23 cellular contexts compared by ENCODE assay signal in genomic region chr11:30433831-30434230, GRCh38.
DNase-seq lines count a peak whose midpoint lies in the region; ATAC-seq and TF ChIP-seq lines count a peak whose summit lies in the region.
"Had no signal": no experiment of that assay in that cellular context is flagged by ENCODE, and none has a peak within 500 bp of the region (broad histone marks: within the 10 kb centered on the region; RNA-seq: fewer than 3 reads in every experiment).

No MANE protein-coding gene starts in this region.

- H3K4me1 ChIP-seq in right atrium auricular region: peaks cover 0 to 12% of the 10 kb centered on the region in 2 donors
- peaks cover 0 to 43% (median 37%) of the 10 kb centered on the region in 4 donors for H3K4me1 ChIP-seq in sigmoid colon
- H3K4me1 ChIP-seq in naive thymus-derived CD4-positive, alpha-beta T cell (ENCODE audit: control insufficient read depth in 2 of 2, insufficient read depth in 2 of 2, low read length in 2 of 2): no peaks in the 10 kb centered on the region

- POLR2A ChIA-PET in naive thymus-derived CD4-positive, alpha-beta T cell (lab: Charles Lee): no interaction called here

- TF ChIP-seq EP300 in sigmoid colon (IDR thresholded peaks at IDR 0.05): no peak

- H3K9me3 ChIP-seq in right atrium auricular region (no peaks in the 10 kb centered on the region), sigmoid colon (no peaks in the 10 kb centered on the region)
- no peaks in the 10 kb centered on the region for H3K9me3 ChIP-seq in naive thymus-derived CD4-positive, alpha-beta T cell (ENCODE audit: control insufficient read depth in 2 of 3, low read length in 3 of 3)

- H3K9me3 Mint-ChIP-seq in naive thymus-derived CD4-positive, alpha-beta T cell: peaks cover 0 to 3% (median 0%) of the 10 kb centered on the region in 11 donors
- H3K9me3 Mint-ChIP-seq: CD8-positive, alpha-beta memory T cell; H9 had no signal

- CTCF ChIA-PET in naive thymus-derived CD4-positive, alpha-beta T cell (lab: Charles Lee): no interaction called here

- H3K4me3 ChIP-seq in right atrium auricular region: no peak overlapping the region
- H3K4me3 ChIP-seq in astrocyte of the cerebellum (ENCODE audit: low read depth, low read length): no peak overlapping the region
- H3K4me3 ChIP-seq in sigmoid colon: no peak overlapping the region
- H3K4me3 ChIP-seq in naive thymus-derived CD4-positive, alpha-beta T cell (ENCODE audit: low read length): no peak overlapping the region

- in situ Hi-C loops in astrocyte of the cerebellum (cut with HindIII; ENCODE audit: low sequenced_read_pairs): no loop called here

- WGBS in sigmoid colon, 2 donors: 62 to 71% methylated on average over 1 of the region's 1 CpG

- ATAC-seq in left ventricle myocardium superior: peak; percentile 14
- ATAC-seq in naive thymus-derived CD4-positive, alpha-beta T cell: no peak
- ATAC-seq in HG03520 (IDR thresholded peaks at IDR 0.05; ENCODE audit: unreplicated experiment): no peak
- no peak for ATAC-seq in GM21390 (IDR thresholded peaks at IDR 0.05; ENCODE audit: unreplicated experiment)

- H3K27ac Mint-ChIP-seq in naive thymus-derived CD4-positive, alpha-beta T cell: no peak overlapping the region
- H3K27ac Mint-ChIP-seq: CD8-positive, alpha-beta memory T cell; H9; HFFc6 had no signal

- H3K4me3 Mint-ChIP-seq in naive thymus-derived CD4-positive, alpha-beta T cell: no peak overlapping the region
- H3K4me3 Mint-ChIP-seq: CD8-positive, alpha-beta memory T cell; H9; HFFc6 had no signal

- H3K27me3 ChIP-seq in right atrium auricular region (no peaks in the 10 kb centered on the region), sigmoid colon (no peaks in the 10 kb centered on the region)
- no peaks in the 10 kb centered on the region for H3K27me3 ChIP-seq in naive thymus-derived CD4-positive, alpha-beta T cell (ENCODE audit: control insufficient read depth in 2 of 2, insufficient read depth in 2 of 2, low read length in 2 of 2)

- no peak for TF ChIP-seq POLR2A in sigmoid colon (IDR thresholded peaks at IDR 0.05)

- no peak for TF ChIP-seq CTCF in right atrium auricular region (IDR thresholded peaks at IDR 0.05)
- no peak for TF ChIP-seq CTCF in astrocyte of the cerebellum (IDR thresholded peaks at IDR 0.05; ENCODE audit: low read depth, low read length, missing control alignments)
- no peak for TF ChIP-seq CTCF in sigmoid colon (IDR thresholded peaks at IDR 0.05)

- H3K27ac ChIP-seq in right atrium auricular region: no peak overlapping the region
- H3K27ac ChIP-seq in sigmoid colon: peak overlapping the region in 3 of 4 donors; percentile 9 to 60 (median 39)
- no peak overlapping the region for H3K27ac ChIP-seq in naive thymus-derived CD4-positive, alpha-beta T cell (ENCODE audit: low read depth, low read length)
- H3K27ac ChIP-seq: C4-2B had no signal

- peaks cover 0 to 4% (median 0%) of the 10 kb centered on the region in 7 donors for H3K4me1 Mint-ChIP-seq in naive thymus-derived CD4-positive, alpha-beta T cell

- H3K27me3 Mint-ChIP-seq in naive thymus-derived CD4-positive, alpha-beta T cell: peaks cover 0 to 12% (median 5%) of the 10 kb centered on the region in 5 donors

- DNase-seq in left ventricle myocardium superior: no peak
- DNase-seq in right atrium auricular region (ENCODE audit: low spot score): no peak
- DNase-seq in astrocyte of the cerebellum (ENCODE audit: low read depth): peak; percentile 3
- DNase-seq in sigmoid colon: no peak
- DNase-seq in activated CD4-positive, alpha-beta T cell treated with anti-CD3 and anti-CD28 coated beads, Interleukin-2, amount 50 U/mL, for 1 hour: no peak
- DNase-seq in naive thymus-derived CD4-positive, alpha-beta T cell: no peak
- DNase-seq: Calu3; CD8-positive, alpha-beta memory T cell; EL; GF-D8; H9; HFFc6; IMR-90; MV-4-11; NCI-H1105 treated with DMSO at 0.1 percent for 48 hours; NCI-H2029 treated with DMSO at 0.1 percent for 48 hours; NCI-H226; NCI-H510A treated with DMSO at 0.1 percent for 48 hours; NCI-H774; OCI-M1 had no signal

- no peaks in the 10 kb centered on the region for H3K36me3 ChIP-seq in right atrium auricular region
- no peaks in the 10 kb centered on the region for H3K36me3 ChIP-seq in sigmoid colon
- no peaks in the 10 kb centered on the region for H3K36me3 ChIP-seq in naive thymus-derived CD4-positive, alpha-beta T cell (ENCODE audit: control insufficient read depth in 2 of 3, insufficient read depth in 3 of 3, low read length in 3 of 3)

- intact Hi-C loops in left ventricle myocardium superior (cut with micrococcal nuclease): no loop called here
- intact Hi-C loops in sigmoid colon (cut with DNase I): loop anchor here (5.0 kb wide), 1 partner anchor 153 kb away; the partner anchor contains the start of gene MPPED2
- intact Hi-C loops in naive thymus-derived CD4-positive, alpha-beta T cell (cut with micrococcal nuclease): no loop called here

- H3K36me3 Mint-ChIP-seq in naive thymus-derived CD4-positive, alpha-beta T cell: no peaks in the 10 kb centered on the region
- H3K36me3 Mint-ChIP-seq: CD8-positive, alpha-beta memory T cell had no signal

Comparison
In these comparisons a context has a peak if more than half of its experiments do, and no peak if none do; other contexts are left out.
1. H3K27ac ChIP-seq: peak in sigmoid colon (3 of 4); none in right atrium auricular region (0 of 2) and naive thymus-derived CD4-positive, alpha-beta T cell (single experiment).